In the genomic region with DNA sequence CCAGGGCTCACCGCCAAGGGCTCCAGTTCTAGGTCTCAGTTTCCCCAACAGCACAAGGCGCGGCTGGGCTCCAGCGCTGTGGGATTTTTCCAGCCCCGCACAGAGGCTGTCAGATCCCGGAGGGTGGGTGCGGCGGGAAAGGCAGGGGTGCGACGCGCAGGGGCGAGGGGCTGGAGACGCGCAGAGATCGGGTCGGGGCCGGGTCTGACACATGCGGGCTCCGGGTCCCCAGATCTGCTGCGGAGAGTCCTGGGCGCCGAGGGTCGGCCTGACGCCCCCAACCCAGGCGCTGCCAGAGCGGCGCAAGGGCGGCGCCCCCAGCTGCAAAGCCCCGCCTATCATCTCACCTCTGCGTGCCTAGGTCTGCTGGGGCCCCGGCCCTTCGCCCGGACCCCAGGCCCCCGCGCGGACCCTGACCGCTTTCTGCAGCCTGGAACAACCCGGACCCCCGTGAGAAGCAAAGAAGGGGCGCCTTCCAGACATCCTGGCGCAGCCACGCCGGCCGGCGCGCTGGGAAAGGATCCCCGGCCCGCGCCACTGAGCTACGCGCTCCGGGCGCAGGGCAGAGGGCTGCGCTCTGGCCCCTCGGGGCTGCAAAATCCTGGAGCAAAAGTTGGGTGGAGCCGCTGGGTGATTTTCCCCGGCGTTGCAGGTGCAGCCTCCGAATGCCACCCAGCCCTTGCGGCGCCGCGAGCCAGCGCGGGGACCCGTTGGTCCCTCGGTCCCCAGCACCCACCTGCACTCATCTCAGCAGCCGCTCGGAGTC, we compare ENCODE assay signal across 8 cellular contexts. TPM values are rescaled to one million over a fixed set of nuclear protein-coding genes. Genes with fewer than 3 reads are reported as not detected.
DNase-seq lines count a peak whose midpoint lies in the region; ATAC-seq, FAIRE-seq and TF ChIP-seq lines count a peak whose summit lies in the region.

No MANE protein-coding gene starts in this region.

- 80% methylated on average over 1 of the region's 70 CpGs for whole genome bisulfite sequencing in A549 (ENCODE audit: missing lambda C conversion rate)
- WGBS in mesodermal cell (ENCODE audit: insufficient coverage in 2 of 2), 2 experiments = 3% methylated on average over 57 to 58 of the region's 70 CpGs

- no peak for DNase-seq in A549 (ENCODE audit: low read depth in 1 of 2, low spot score in 1 of 2)
- no peak for DNase-seq in breast epithelium (ENCODE audit: low spot score in 2 of 2)
- DNase-seq in activated CD4-positive, CD25-positive, alpha-beta regulatory T cell treated with anti-CD3 and anti-CD28 coated beads, Interleukin-2, amount 50 U/mL, for 72 hours = no peak
- DNase-seq in RWPE1 (ENCODE audit: low spot score) = no peak
- no peak for DNase-seq in NCI-H524 (lab: John Stamatoyannopoulos, UW)

- H3K4me1 ChIP-seq in A549 (peaks cover 3% of the 10 kb centered on the region; the same call in 1 of the 3 replicates), breast epithelium (peaks cover 4 to 5% of the 10 kb centered on the region in 2 donors), mesodermal cell (ENCODE audit: control insufficient read depth, insufficient read depth, low read length, poor library complexity, severe bottlenecking) (no peaks in the 10 kb centered on the region)

- H3K9me3 ChIP-seq in A549 = no peaks in the 10 kb centered on the region
- no peaks in the 10 kb centered on the region for H3K9me3 ChIP-seq in breast epithelium
- no peaks in the 10 kb centered on the region for H3K9me3 ChIP-seq in mesodermal cell (ENCODE audit: control insufficient read depth, low read length)

- TF ChIP-seq CTCF in A549 (IDR thresholded peaks at IDR 0.05) = no peak
- no peak for TF ChIP-seq CTCF in breast epithelium (IDR thresholded peaks at IDR 0.05)
- TF ChIP-seq CTCF in RWPE1 (conservative IDR thresholded peaks at IDR 0.05; ENCODE audit: low read depth) = no peak

- POLR2A ChIA-PET in A549 (lab: Yijun Ruan, JAX) (no interaction called here), RWPE1 (lab: Yijun Ruan, JAX; ENCODE audit: low non-redundant PET) (no interaction called here)

- ATAC-seq in A549 (peak; percentile 6 to 31; a peak in 4 of 6 replicates), HG02610 (IDR thresholded peaks at IDR 0.05; ENCODE audit: unreplicated experiment) (peak; percentile 1), GM21360 (IDR thresholded peaks at IDR 0.05; ENCODE audit: unreplicated experiment) (no peak)

- TF ChIP-seq RAD21 in A549 (conservative IDR thresholded peaks at IDR 0.05 in 1 of 2, IDR thresholded peaks at IDR 0.05 in 1 of 2) = no peak

- peaks cover 4 to 13% of the 10 kb centered on the region in 2 donors for H3K27me3 ChIP-seq in breast epithelium

- peak overlapping the region; percentile 99 for H3K4me2 ChIP-seq in A549

- CTCF ChIA-PET in A549 (lab: Yijun Ruan, JAX) = interaction anchor here (2.7 kb wide), 1 partner anchor 18 kb away, joined by 11 read pairs; no protein-coding TSS in a partner anchor
- CTCF ChIA-PET in RWPE1 (lab: Yijun Ruan, JAX) = interaction anchor here (0.7 to 1.7 kb wide), 2 partner anchors 19 to 161 kb away, joined by 3 to 7 read pairs; no protein-coding TSS in a partner anchor

- intact Hi-C loops in breast epithelium (cut with DNase I; ENCODE audit: low total_unique reads) = no loop called here

- no peak for TF ChIP-seq POLR2A in A549 (IDR thresholded peaks at IDR 0.05; ENCODE audit: low read length)
- TF ChIP-seq POLR2A in breast epithelium (IDR thresholded peaks at IDR 0.05) = no peak

- H3K27ac ChIP-seq in A549 (peak overlapping the region; percentile 49 to 84; a peak in 5 of 6 replicates), breast epithelium (peak overlapping the region in 1 of 2 donors; percentile 43), mesodermal cell (ENCODE audit: low read depth, low read length, severe bottlenecking) (no peak overlapping the region), RWPE1 (no peak overlapping the region)

- TF ChIP-seq EP300 in A549 (IDR thresholded peaks at IDR 0.05) = no peak

- H3K4me3 ChIP-seq in A549 (peak overlapping the region; percentile 54), breast epithelium (peak overlapping the region; percentile 76 to 96 (median 83)), mesodermal cell (ENCODE audit: extremely low read depth, insufficient read depth, low read length, poor library complexity, severe bottlenecking) (peak overlapping the region; percentile 41)

- no peaks in the 10 kb centered on the region for H3K36me3 ChIP-seq in breast epithelium
- H3K36me3 ChIP-seq in mesodermal cell (ENCODE audit: control insufficient read depth, insufficient read depth, low read length) = no peaks in the 10 kb centered on the region

- FAIRE-seq in A549 (lab: Jason Lieb, UNC) = no peak

TF ChIP-seq in A549, 52 proteins besides CTCF, POLR2A, EP300 and RAD21:
- TF ChIP-seq RARB (CRISPR knock-in tag; IDR thresholded peaks at IDR 0.05) (no peak), RNF2 (IDR thresholded peaks at IDR 0.05; ENCODE audit: borderline replicate concordance, low read depth) (peak; percentile 91; the same call in 1 of the 2 replicates)
TF ChIP-seq in A549: peak in this region for 1.

RNA-seq across cellular contexts. Expression of a gene that starts 0.5 kb away (rescaled TPM):
- polyA plus RNA-seq in A549 (2011; rRNA removed) (0.21 and 0.37 TPM in 2 replicates), A549 (2017; fragmentation: RNase III; extraction: RNeasy Plus Mini Kit Qiagen cat#74134 plus additional on column Dnase treatment) (0.31 to 0.40 TPM (median 0.32 TPM) in 3 replicates)
- polyA plus RNA-seq in A549 (2012; cell fraction: cytosol; rRNA removed) = 0.19 and 0.46 TPM in 2 replicates
- 0.34 TPM in 2 replicates for polyA plus RNA-seq in A549 (2012; cell fraction: nucleus; rRNA removed)
- polyA minus RNA-seq in A549 (2011; rRNA and poly(A)+ RNA removed) = 0.12 and 0.68 TPM in 2 replicates
- 10 to 100 TPM in 1 of 3 donors, 1 to 10 TPM in 2; 4.8 to 11.5 (median 8.2) TPM for total RNA-seq in breast epithelium
- polyA plus RNA-seq in mesodermal cell (2013, experiment 1 of 2) = 0.55 TPM
- 0.25 TPM for polyA plus RNA-seq in mesodermal cell (2013, experiment 2 of 2)

RNA-seq across cellular contexts. Expression of a gene that starts 41.0 kb away (rescaled TPM):
- 2.8 and 3.3 TPM in 2 replicates for polyA plus RNA-seq in A549 (2011; rRNA removed)
- polyA plus RNA-seq in A549 (2012; cell fraction: cytosol; rRNA removed) = 5.0 and 6.4 TPM in 2 replicates
- 22.6 and 31.5 TPM in 2 replicates for polyA plus RNA-seq in A549 (2012; cell fraction: nucleus; rRNA removed)
- 5.4 to 8.1 TPM (median 7.4 TPM) in 3 replicates for polyA plus RNA-seq in A549 (2017; fragmentation: RNase III; extraction: RNeasy Plus Mini Kit Qiagen cat#74134 plus additional on column Dnase treatment)
- polyA minus RNA-seq in A549 (2011; rRNA and poly(A)+ RNA removed) = 6.0 and 8.6 TPM in 2 replicates
- 10 to 100 TPM; 16.4 to 28.8 (median 17.3) TPM for total RNA-seq in breast epithelium
- 16.6 TPM for polyA plus RNA-seq in mesodermal cell (2013, experiment 1 of 2)
- polyA plus RNA-seq in mesodermal cell (2013, experiment 2 of 2) = 10.0 TPM

Comparison
In these comparisons a context has a peak if more than half of its experiments do, and no peak if none do; other contexts are left out.
1. H3K27ac ChIP-seq: peak in A549 (2 of 2); none in mesodermal cell (single experiment) and RWPE1 (single experiment).
2. Peak in every context shown above with its lines, with median percentiles within 50 percentile points of each other: H3K4me3 ChIP-seq.